14 cellular contexts compared by ENCODE assay signal in the genomic region with DNA sequence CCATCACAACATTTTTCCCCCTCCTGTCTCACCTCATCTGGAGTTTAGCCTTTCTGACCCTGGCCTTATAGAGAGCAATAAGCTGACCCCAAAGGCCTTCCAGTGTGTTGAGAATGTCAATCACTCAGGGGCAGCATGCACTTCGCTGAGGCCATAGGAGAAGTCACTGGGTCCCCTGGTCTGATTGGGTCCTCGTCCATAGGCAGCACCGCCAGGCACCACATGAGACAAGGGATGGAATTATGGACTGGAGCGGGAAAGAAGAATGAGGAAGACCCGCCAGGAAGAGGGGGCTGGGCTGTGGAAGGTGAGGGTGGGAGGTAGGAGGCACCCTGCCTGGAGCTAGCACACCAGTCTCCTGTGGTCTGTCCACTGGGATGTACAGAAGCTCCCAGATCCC.
DNase-seq lines count a peak whose midpoint lies in the region; ATAC-seq and TF ChIP-seq lines count a peak whose summit lies in the region.
"Had no signal": no experiment of that assay in that cellular context is flagged by ENCODE, and none has a peak within 500 bp of the region (broad histone marks: within the 10 kb centered on the region; RNA-seq: fewer than 3 reads in every experiment).

No MANE protein-coding gene starts in this region.

- intact Hi-C loops in posterior vena cava (cut with DNase I), result no loop called here

- ATAC-seq in GM18867 (IDR thresholded peaks at IDR 0.05; ENCODE audit: unreplicated experiment), result no peak

- H3K27me3 ChIP-seq in BE2C (no peaks in the 10 kb centered on the region), layer of hippocampus (ENCODE audit: control insufficient read depth, insufficient read depth, low read length) (no peaks in the 10 kb centered on the region)

- H3K27ac ChIP-seq in layer of hippocampus (ENCODE audit: low read depth, low read length), result peak overlapping the region; percentile 58
- H3K27ac ChIP-seq: KMS-11 had no signal

- H3K4me3 ChIP-seq in BE2C (ENCODE audit: low read depth, low read length), result no peak overlapping the region
- H3K4me3 ChIP-seq: HAP-1 had no signal

- H3K4me1 ChIP-seq in BE2C, result peaks cover 47% of the 10 kb centered on the region

- peak; percentile 39 for DNase-seq in BE2C
- peak; percentile 28 for DNase-seq in NCI-H69 (lab: John Stamatoyannopoulos, UW)
- DNase-seq in posterior vena cava (ENCODE audit: low spot score), result peak; percentile 65
- no peak for DNase-seq in activated naive CD4-positive, alpha-beta T cell treated with Interleukin-2 at 50 U/mL for 16 hours
- DNase-seq in activated effector memory CD4-positive, alpha-beta T cell treated with anti-CD3 and anti-CD28 coated beads, Interleukin-2, amount 50 U/mL, for 16 hours, result no peak
- DNase-seq: EL; NCI-H1694 treated with DMSO at 0.1 percent for 48 hours; NCI-H345; NK-92 treated with Interleukin-12 subunit alpha and Interleukin-12 subunit beta, amount 100 ng/mL, for 24 hours; SHP77 had no signal

- no peak for TF ChIP-seq CTCF in BE2C (IDR thresholded peaks at IDR 0.05; ENCODE audit: low read depth, low read length)

- no peaks in the 10 kb centered on the region for H3K36me3 ChIP-seq in BE2C
- H3K36me3 ChIP-seq: HAP-1 had no signal

- no peaks in the 10 kb centered on the region for H3K9me3 ChIP-seq in BE2C
- H3K9me3 ChIP-seq: HAP-1 had no signal

Comparison
In these comparisons a context has a peak if more than half of its experiments do, and no peak if none do; other contexts are left out.
1. DNase-seq: peak in BE2C (single experiment), NCI-H69 (single experiment) and posterior vena cava (single experiment); none in activated naive CD4-positive, alpha-beta T cell treated with Interleukin-2 at 50 U/mL for 16 hours (single experiment) and activated effector memory CD4-positive, alpha-beta T cell treated with anti-CD3 and anti-CD28 coated beads, Interleukin-2, amount 50 U/mL, for 16 hours (single experiment).